ENCODE assay signal across 20 cellular contexts in genomic region chr17:17382901-17383300, GRCh38.
"Had no signal": no experiment of that assay in that cellular context is flagged by ENCODE, and none has a peak within 500 bp of the region (broad histone marks: within the 10 kb centered on the region; RNA-seq: fewer than 3 reads in every experiment).

No MANE protein-coding gene starts in this region.

- ATAC-seq: activated CD8-positive, alpha-beta T cell treated with anti-CD3 and anti-CD28 coated beads, Interleukin-2, amount 10 ng/mL, durations not matched to agents 7 days and 5 days; left ventricle myocardium superior; stimulated activated naive B cell treated with anti-CD40 and anti-IgM and Interleukin-4, amounts not matched to agents 10 μg/mL and 1 μg/mL and 100 μg/mL, for 72 hours had no signal

- H3K9me3 Mint-ChIP-seq: activated B cell treated with CpG ODN at 0.5 μM for 24 hours; nephron; stimulated activated naive B cell treated with anti-CD40 and anti-IgM and Interleukin-4, amounts not matched to agents 10 μg/mL and 1 μg/mL and 100 μg/mL, for 72 hours had no signal

- H3K36me3 Mint-ChIP-seq: activated naive CD8-positive, alpha-beta T cell; stimulated activated naive B cell treated with anti-CD40 and anti-IgM and Interleukin-4, amounts not matched to agents 10 μg/mL and 1 μg/mL and 100 μg/mL, for 72 hours had no signal

- H3K27ac Mint-ChIP-seq: activated B cell treated with CpG ODN at 0.5 μM for 24 hours; activated CD8-positive, alpha-beta T cell treated with anti-CD3 and anti-CD28 coated beads, Interleukin-2, amount 10 ng/mL, durations not matched to agents 7 days and 5 days; activated naive CD8-positive, alpha-beta T cell; nephron; progenitor cell of endocrine pancreas; stimulated activated naive B cell treated with anti-CD40 and anti-IgM and Interleukin-4, amounts not matched to agents 10 μg/mL and 1 μg/mL and 100 μg/mL, for 72 hours had no signal

- H3K4me3 Mint-ChIP-seq: activated B cell treated with CpG ODN at 0.5 μM for 24 hours; activated CD8-positive, alpha-beta T cell treated with anti-CD3 and anti-CD28 coated beads, Interleukin-2, amount 10 ng/mL, durations not matched to agents 7 days and 5 days; activated naive CD8-positive, alpha-beta T cell; nephron; stimulated activated naive B cell treated with anti-CD40 and anti-IgM and Interleukin-4, amounts not matched to agents 10 μg/mL and 1 μg/mL and 100 μg/mL, for 72 hours had no signal

- H3K4me1 ChIP-seq: right atrium auricular region had no signal

- H3K4me1 Mint-ChIP-seq: activated B cell treated with CpG ODN at 0.5 μM for 24 hours had no signal

- H3K9me3 ChIP-seq: right atrium auricular region, testis, upper lobe of left lung had no signal

- DNase-seq: activated B cell treated with CpG ODN at 0.5 μM for 24 hours; activated CD4-positive, alpha-beta T cell treated with anti-CD3 and anti-CD28 coated beads for 48 hours; activated CD8-positive, alpha-beta memory T cell treated with anti-CD3 and anti-CD28 coated beads, Interleukin-2, amount 50 U/mL, for 4 hours; activated CD8-positive, alpha-beta T cell treated with anti-CD3 and anti-CD28 coated beads, Interleukin-2, amount 10 ng/mL, durations not matched to agents 7 days and 5 days; activated gamma-delta T cell treated with Interleukin-2 at 50 U/mL for 16 hours; activated T-cell treated with anti-CD3 and anti-CD28 coated beads, Interleukin-2, amount 50 U/mL, for 48 hours; amniotic stem cell; caudate nucleus; foreskin fibroblast; left ventricle myocardium superior; occipital lobe; stimulated activated CD4-positive, alpha-beta T cell treated with anti-CD3 and anti-CD28 coated beads, Interleukin-2, amount 100 ng/mL, for 48 hours; stimulated activated naive B cell treated with anti-CD40 and anti-IgM and Interleukin-4, amounts not matched to agents 10 μg/mL and 1 μg/mL and 100 μg/mL, for 72 hours; T-helper 2 cell; testis had no signal

- H3K27me3 ChIP-seq: right atrium auricular region, testis, upper lobe of left lung had no signal

- H3K27ac ChIP-seq: right atrium auricular region, testis, upper lobe of left lung had no signal

- H3K4me3 ChIP-seq: right atrium auricular region, upper lobe of left lung had no signal

- H3K36me3 ChIP-seq: right atrium auricular region, upper lobe of left lung had no signal
